ENCODE assay signal across 32 cellular contexts in genomic region chr5:174356536-174356935, GRCh38.
"Had no signal": no experiment of that assay in that cellular context is flagged by ENCODE, and none has a peak within 500 bp of the region (broad histone marks: within the 10 kb centered on the region; RNA-seq: fewer than 3 reads in every experiment).

No MANE protein-coding gene starts in this region.

- H3K4me3 ChIP-seq: ascending aorta, breast epithelium, cardiac muscle cell, colonic mucosa, dorsolateral prefrontal cortex, esophagus muscularis mucosa, gastrocnemius medialis, heart left ventricle had no signal

- H3K27me3 ChIP-seq: ascending aorta, breast epithelium, cardiac muscle cell, colonic mucosa, esophagus muscularis mucosa, heart left ventricle had no signal

- H3K36me3 ChIP-seq: ascending aorta, breast epithelium, cardiac muscle cell, colonic mucosa, esophagus muscularis mucosa, gastrocnemius medialis, heart left ventricle had no signal

- H3K27ac Mint-ChIP-seq: activated CD4-positive, alpha-beta memory T cell treated with anti-CD3 and anti-CD28 coated beads, Interleukin-2, amount 10 ng/mL, durations not matched to agents 7 days and 5 days; activated CD4-positive, alpha-beta T cell treated with anti-CD3 and anti-CD28 coated beads, Interleukin-2, amount 10 ng/mL, durations not matched to agents 7 days and 5 days; activated naive CD4-positive, alpha-beta T cell treated with anti-CD3 and anti-CD28 coated beads, Interleukin-2, amount 10 ng/mL, durations not matched to agents 7 days and 5 days; activated naive CD4-positive, alpha-beta T cell treated with anti-CD3 and anti-CD28 coated beads, Interleukin-2, amount 50 U/mL, for 72 hours; activated naive CD8-positive, alpha-beta T cell treated with anti-CD3 and anti-CD28 coated beads, Interleukin-2, amount 10 ng/mL, durations not matched to agents 7 days and 5 days; activated T-cell treated with anti-CD3 and anti-CD28 coated beads, Interleukin-2, amount 50 U/mL, for 24 hours; activated T-cell treated with anti-CD3 and anti-CD28 coated beads, Interleukin-2, amount 50 U/mL, for 72 hours; brain; dendritic cell treated with granulocyte-macrophage colony-stimulating factor and Interleukin-4, amounts not matched to agents 40 ng/mL and 50 ng/mL, for 4 days; WTC11 had no signal

- H3K27me3 Mint-ChIP-seq: activated CD4-positive, alpha-beta memory T cell treated with anti-CD3 and anti-CD28 coated beads, Interleukin-2, amount 10 ng/mL, durations not matched to agents 7 days and 5 days; activated CD4-positive, alpha-beta T cell treated with anti-CD3 and anti-CD28 coated beads, Interleukin-2, amount 10 ng/mL, durations not matched to agents 7 days and 5 days; activated naive CD4-positive, alpha-beta T cell treated with anti-CD3 and anti-CD28 coated beads, Interleukin-2, amount 10 ng/mL, durations not matched to agents 7 days and 5 days; activated naive CD8-positive, alpha-beta T cell treated with anti-CD3 and anti-CD28 coated beads, Interleukin-2, amount 10 ng/mL, durations not matched to agents 7 days and 5 days had no signal

- H3K9me3 ChIP-seq: ascending aorta, breast epithelium, colonic mucosa, esophagus muscularis mucosa, gastrocnemius medialis had no signal

- ATAC-seq: activated naive CD4-positive, alpha-beta T cell treated with anti-CD3 and anti-CD28 coated beads, Interleukin-2, amount 50 U/mL, for 72 hours; activated T-cell treated with anti-CD3 and anti-CD28 coated beads, Interleukin-2, amount 50 U/mL, for 72 hours; foreskin keratinocyte; gastrocnemius medialis; WTC11 had no signal

- H3K27ac ChIP-seq: breast epithelium, cardiac muscle cell, colonic mucosa, dorsolateral prefrontal cortex, esophagus muscularis mucosa, foreskin keratinocyte, gastrocnemius medialis had no signal

- H3K4me3 Mint-ChIP-seq: activated CD4-positive, alpha-beta memory T cell treated with anti-CD3 and anti-CD28 coated beads, Interleukin-2, amount 10 ng/mL, durations not matched to agents 7 days and 5 days; activated CD4-positive, alpha-beta T cell treated with anti-CD3 and anti-CD28 coated beads, Interleukin-2, amount 10 ng/mL, durations not matched to agents 7 days and 5 days; activated naive CD4-positive, alpha-beta T cell treated with anti-CD3 and anti-CD28 coated beads, Interleukin-2, amount 10 ng/mL, durations not matched to agents 7 days and 5 days; activated naive CD8-positive, alpha-beta T cell treated with anti-CD3 and anti-CD28 coated beads, Interleukin-2, amount 10 ng/mL, durations not matched to agents 7 days and 5 days; activated T-cell treated with anti-CD3 and anti-CD28 coated beads, Interleukin-2, amount 50 U/mL, for 24 hours; activated T-cell treated with anti-CD3 and anti-CD28 coated beads, Interleukin-2, amount 50 U/mL, for 72 hours; brain; dendritic cell treated with granulocyte-macrophage colony-stimulating factor and Interleukin-4, amounts not matched to agents 40 ng/mL and 50 ng/mL, for 4 days; WTC11 had no signal

- DNase-seq: activated CD4-positive, alpha-beta memory T cell treated with anti-CD3 and anti-CD28 coated beads, Interleukin-2, amount 10 ng/mL, durations not matched to agents 7 days and 5 days; activated CD4-positive, alpha-beta T cell treated with anti-CD3 and anti-CD28 coated beads for 1 hour; activated CD4-positive, alpha-beta T cell treated with anti-CD3 and anti-CD28 coated beads for 4 hours; activated CD4-positive, alpha-beta T cell treated with anti-CD3 and anti-CD28 coated beads, Interleukin-2, amount 10 ng/mL, durations not matched to agents 7 days and 5 days; activated CD4-positive, alpha-beta T cell treated with anti-CD3 and anti-CD28 coated beads, Interleukin-2, amount 50 U/mL, for 4 hours; activated CD8-positive, alpha-beta memory T cell treated with anti-CD3 and anti-CD28 coated beads, Interleukin-2, amount 50 U/mL, for 48 hours; activated gamma-delta T cell; activated naive CD4-positive, alpha-beta T cell; activated naive CD4-positive, alpha-beta T cell treated with anti-CD3 and anti-CD28 coated beads, Interleukin-2, amount 10 ng/mL, durations not matched to agents 7 days and 5 days; activated naive CD8-positive, alpha-beta T cell treated with anti-CD3 and anti-CD28 coated beads, Interleukin-2, amount 10 ng/mL, durations not matched to agents 7 days and 5 days; activated T-cell treated with anti-CD3 and anti-CD28 coated beads for 4 hours; activated T-cell treated with anti-CD3 and anti-CD28 coated beads, Interleukin-2, amount 50 U/mL, for 24 hours; activated T-cell treated with anti-CD3 and anti-CD28 coated beads, Interleukin-2, amount 50 U/mL, for 72 hours; central memory CD4-positive, alpha-beta T cell; cerebellar nuclear complex; colonic mucosa; dorsolateral prefrontal cortex; effector memory CD4-positive, alpha-beta T cell; erythroblast; foreskin keratinocyte; gastrocnemius medialis; glutamatergic neuron; heart left ventricle; T-helper 2 cell had no signal

- H3K4me1 Mint-ChIP-seq: activated CD4-positive, alpha-beta memory T cell treated with anti-CD3 and anti-CD28 coated beads, Interleukin-2, amount 10 ng/mL, durations not matched to agents 7 days and 5 days; activated CD4-positive, alpha-beta T cell treated with anti-CD3 and anti-CD28 coated beads, Interleukin-2, amount 10 ng/mL, durations not matched to agents 7 days and 5 days; activated naive CD4-positive, alpha-beta T cell treated with anti-CD3 and anti-CD28 coated beads, Interleukin-2, amount 10 ng/mL, durations not matched to agents 7 days and 5 days; activated naive CD8-positive, alpha-beta T cell treated with anti-CD3 and anti-CD28 coated beads, Interleukin-2, amount 10 ng/mL, durations not matched to agents 7 days and 5 days; WTC11 had no signal

- H3K36me3 Mint-ChIP-seq: activated naive CD4-positive, alpha-beta T cell treated with anti-CD3 and anti-CD28 coated beads, Interleukin-2, amount 10 ng/mL, durations not matched to agents 7 days and 5 days; activated naive CD4-positive, alpha-beta T cell treated with anti-CD3 and anti-CD28 coated beads, Interleukin-2, amount 50 U/mL, for 72 hours; activated naive CD8-positive, alpha-beta T cell treated with anti-CD3 and anti-CD28 coated beads, Interleukin-2, amount 10 ng/mL, durations not matched to agents 7 days and 5 days; brain; WTC11 had no signal

- H3K9me3 Mint-ChIP-seq: activated CD4-positive, alpha-beta T cell treated with anti-CD3 and anti-CD28 coated beads, Interleukin-2, amount 10 ng/mL, durations not matched to agents 7 days and 5 days; dendritic cell treated with granulocyte-macrophage colony-stimulating factor and Interleukin-4, amounts not matched to agents 40 ng/mL and 50 ng/mL, for 4 days had no signal

- H3K4me1 ChIP-seq: ascending aorta, breast epithelium, colonic mucosa, foreskin keratinocyte, gastrocnemius medialis had no signal
